1 cellular context compared by ENCODE assay signal in genomic region chr9:103707181-103707580, GRCh38.
TF ChIP-seq lines count a peak whose summit lies in the region.

No MANE protein-coding gene starts in this region.

TF ChIP-seq in GM23338, 12 proteins besides CTCF, POLR2A, EP300 and RAD21 (continued from another document):
- TF ChIP-seq, protein P1, sequence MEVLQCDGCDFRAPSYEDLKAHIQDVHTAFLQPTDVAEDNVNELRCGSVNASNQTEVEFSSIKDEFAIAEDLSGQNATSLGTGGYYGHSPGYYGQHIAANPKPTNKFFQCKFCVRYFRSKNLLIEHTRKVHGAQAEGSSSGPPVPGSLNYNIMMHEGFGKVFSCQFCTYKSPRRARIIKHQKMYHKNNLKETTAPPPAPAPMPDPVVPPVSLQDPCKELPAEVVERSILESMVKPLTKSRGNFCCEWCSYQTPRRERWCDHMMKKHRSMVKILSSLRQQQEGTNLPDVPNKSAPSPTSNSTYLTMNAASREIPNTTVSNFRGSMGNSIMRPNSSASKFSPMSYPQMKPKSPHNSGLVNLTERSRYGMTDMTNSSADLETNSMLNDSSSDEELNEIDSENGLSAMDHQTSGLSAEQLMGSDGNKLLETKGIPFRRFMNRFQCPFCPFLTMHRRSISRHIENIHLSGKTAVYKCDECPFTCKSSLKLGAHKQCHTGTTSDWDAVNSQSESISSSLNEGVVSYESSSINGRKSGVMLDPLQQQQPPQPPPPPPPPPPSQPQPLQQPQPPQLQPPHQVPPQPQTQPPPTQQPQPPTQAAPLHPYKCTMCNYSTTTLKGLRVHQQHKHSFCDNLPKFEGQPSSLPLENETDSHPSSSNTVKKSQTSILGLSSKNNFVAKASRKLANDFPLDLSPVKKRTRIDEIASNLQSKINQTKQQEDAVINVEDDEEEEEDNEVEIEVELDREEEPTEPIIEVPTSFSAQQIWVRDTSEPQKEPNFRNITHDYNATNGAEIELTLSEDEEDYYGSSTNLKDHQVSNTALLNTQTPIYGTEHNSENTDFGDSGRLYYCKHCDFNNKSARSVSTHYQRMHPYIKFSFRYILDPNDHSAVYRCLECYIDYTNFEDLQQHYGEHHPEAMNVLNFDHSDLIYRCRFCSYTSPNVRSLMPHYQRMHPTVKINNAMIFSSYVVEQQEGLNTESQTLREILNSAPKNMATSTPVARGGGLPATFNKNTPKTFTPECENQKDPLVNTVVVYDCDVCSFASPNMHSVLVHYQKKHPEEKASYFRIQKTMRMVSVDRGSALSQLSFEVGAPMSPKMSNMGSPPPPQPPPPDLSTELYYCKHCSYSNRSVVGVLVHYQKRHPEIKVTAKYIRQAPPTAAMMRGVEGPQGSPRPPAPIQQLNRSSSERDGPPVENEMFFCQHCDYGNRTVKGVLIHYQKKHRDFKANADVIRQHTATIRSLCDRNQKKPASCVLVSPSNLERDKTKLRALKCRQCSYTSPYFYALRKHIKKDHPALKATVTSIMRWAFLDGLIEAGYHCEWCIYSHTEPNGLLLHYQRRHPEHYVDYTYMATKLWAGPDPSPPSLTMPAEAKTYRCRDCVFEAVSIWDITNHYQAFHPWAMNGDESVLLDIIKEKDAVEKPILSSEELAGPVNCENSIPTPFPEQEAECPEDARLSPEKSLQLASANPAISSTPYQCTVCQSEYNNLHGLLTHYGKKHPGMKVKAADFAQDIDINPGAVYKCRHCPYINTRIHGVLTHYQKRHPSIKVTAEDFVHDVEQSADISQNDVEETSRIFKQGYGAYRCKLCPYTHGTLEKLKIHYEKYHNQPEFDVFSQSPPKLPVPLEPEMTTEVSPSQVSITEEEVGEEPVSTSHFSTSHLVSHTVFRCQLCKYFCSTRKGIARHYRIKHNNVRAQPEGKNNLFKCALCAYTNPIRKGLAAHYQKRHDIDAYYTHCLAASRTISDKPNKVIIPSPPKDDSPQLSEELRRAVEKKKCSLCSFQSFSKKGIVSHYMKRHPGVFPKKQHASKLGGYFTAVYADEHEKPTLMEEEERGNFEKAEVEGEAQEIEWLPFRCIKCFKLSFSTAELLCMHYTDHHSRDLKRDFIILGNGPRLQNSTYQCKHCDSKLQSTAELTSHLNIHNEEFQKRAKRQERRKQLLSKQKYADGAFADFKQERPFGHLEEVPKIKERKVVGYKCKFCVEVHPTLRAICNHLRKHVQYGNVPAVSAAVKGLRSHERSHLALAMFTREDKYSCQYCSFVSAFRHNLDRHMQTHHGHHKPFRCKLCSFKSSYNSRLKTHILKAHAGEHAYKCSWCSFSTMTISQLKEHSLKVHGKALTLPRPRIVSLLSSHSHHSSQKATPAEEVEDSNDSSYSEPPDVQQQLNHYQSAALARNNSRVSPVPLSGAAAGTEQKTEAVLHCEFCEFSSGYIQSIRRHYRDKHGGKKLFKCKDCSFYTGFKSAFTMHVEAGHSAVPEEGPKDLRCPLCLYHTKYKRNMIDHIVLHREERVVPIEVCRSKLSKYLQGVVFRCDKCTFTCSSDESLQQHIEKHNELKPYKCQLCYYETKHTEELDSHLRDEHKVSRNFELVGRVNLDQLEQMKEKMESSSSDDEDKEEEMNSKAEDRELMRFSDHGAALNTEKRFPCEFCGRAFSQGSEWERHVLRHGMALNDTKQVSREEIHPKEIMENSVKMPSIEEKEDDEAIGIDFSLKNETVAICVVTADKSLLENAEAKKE (CRISPR knock-in tag; IDR thresholded peaks at IDR 0.05): no peak
